ENCODE assay signal across 3 cellular contexts in genomic region chr19:2989236-2989946, GRCh38.
TF ChIP-seq lines count a peak whose summit lies in the region.

No MANE protein-coding gene starts in this region.

TF ChIP-seq in SK-N-SH treated with all-trans-retinoic acid at 6 μM for 48 hours, 23 proteins besides CTCF, POLR2A, EP300 and RAD21:
- peak; percentile 96 for TF ChIP-seq ZFP3 (CRISPR knock-in tag; IDR thresholded peaks at IDR 0.05)
- no peak for TF ChIP-seq CSRNP3 (CRISPR knock-in tag; IDR thresholded peaks at IDR 0.05)

TF ChIP-seq in SK-N-SH, 30 proteins besides CTCF, POLR2A, EP300 and RAD21:
- no peak for TF ChIP-seq FOXM1 (IDR thresholded peaks at IDR 0.05; ENCODE audit: low read depth)
- TF ChIP-seq TAF1 (IDR thresholded peaks at IDR 0.05; ENCODE audit: borderline replicate concordance, low read depth, low read length): no peak
- no peak for TF ChIP-seq NFIC (IDR thresholded peaks at IDR 0.05; ENCODE audit: borderline replicate concordance)
- no peak for TF ChIP-seq JUND (IDR thresholded peaks at IDR 0.05)
- TF ChIP-seq SIN3A (IDR thresholded peaks at IDR 0.05; ENCODE audit: borderline replicate concordance, low read depth, low read length): no peak
- no peak for TF ChIP-seq ZBTB33 (IDR thresholded peaks at IDR 0.05; ENCODE audit: borderline replicate concordance, low read depth)
- TF ChIP-seq TCF12 (IDR thresholded peaks at IDR 0.05): no peak
- TF ChIP-seq, protein P1, sequence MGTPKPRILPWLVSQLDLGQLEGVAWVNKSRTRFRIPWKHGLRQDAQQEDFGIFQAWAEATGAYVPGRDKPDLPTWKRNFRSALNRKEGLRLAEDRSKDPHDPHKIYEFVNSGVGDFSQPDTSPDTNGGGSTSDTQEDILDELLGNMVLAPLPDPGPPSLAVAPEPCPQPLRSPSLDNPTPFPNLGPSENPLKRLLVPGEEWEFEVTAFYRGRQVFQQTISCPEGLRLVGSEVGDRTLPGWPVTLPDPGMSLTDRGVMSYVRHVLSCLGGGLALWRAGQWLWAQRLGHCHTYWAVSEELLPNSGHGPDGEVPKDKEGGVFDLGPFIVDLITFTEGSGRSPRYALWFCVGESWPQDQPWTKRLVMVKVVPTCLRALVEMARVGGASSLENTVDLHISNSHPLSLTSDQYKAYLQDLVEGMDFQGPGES (IDR thresholded peaks at IDR 0.05; ENCODE audit: low read depth, low read length): no peak
- no peak for TF ChIP-seq RFX5 (IDR thresholded peaks at IDR 0.05; ENCODE audit: low read length)
- no peak for TF ChIP-seq REST (IDR thresholded peaks at IDR 0.05; ENCODE audit: low read depth, low read length)
- TF ChIP-seq CHD2 (IDR thresholded peaks at IDR 0.05; ENCODE audit: low read length, partially characterized antibody): no peak
- TF ChIP-seq, protein P2, sequence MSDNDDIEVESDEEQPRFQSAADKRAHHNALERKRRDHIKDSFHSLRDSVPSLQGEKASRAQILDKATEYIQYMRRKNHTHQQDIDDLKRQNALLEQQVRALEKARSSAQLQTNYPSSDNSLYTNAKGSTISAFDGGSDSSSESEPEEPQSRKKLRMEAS (IDR thresholded peaks at IDR 0.05; ENCODE audit: low read depth): no peak
- no peak for TF ChIP-seq NRF1 (IDR thresholded peaks at IDR 0.05; ENCODE audit: low read depth, low read length)
- no peak for TF ChIP-seq MXI1 (IDR thresholded peaks at IDR 0.05; ENCODE audit: low read depth, low read length)

TF ChIP-seq in K562, 482 proteins besides CTCF, POLR2A, EP300 and RAD21:
- TF ChIP-seq HNRNPL (IDR thresholded peaks at IDR 0.05; ENCODE audit: low read depth, low read length) (0 out of 2 replicates have a peak, but pooled peaks have one; percentile 22), HLTF (IDR thresholded peaks at IDR 0.05) (no peak), SMARCB1 (IDR thresholded peaks at IDR 0.05; ENCODE audit: insufficient read length, low read depth) (no peak), PHF20 (IDR thresholded peaks at IDR 0.05; ENCODE audit: partially characterized antibody) (no peak)
